7 cellular contexts compared by ENCODE assay signal in genomic region chr21:44147108-44147507, GRCh38. TPM values are rescaled to one million over a fixed set of nuclear protein-coding genes. Genes with fewer than 3 reads are reported as not detected.
A peak's percentile ranks its signal among the peaks of the same experiment; 100 is the strongest.
DNase-seq lines count a peak whose midpoint lies in the region; ATAC-seq, FAIRE-seq and TF ChIP-seq lines count a peak whose summit lies in the region.
"Not testable (repeated sequence)": the region's sequence is repeated elsewhere in the genome, so short reads cannot be mapped to it uniquely, and the experiment has no call there.

No MANE protein-coding gene starts in this region.

- not testable (repeated sequence) for H3K4me1 ChIP-seq in RWPE2 (ENCODE audit: insufficient read depth, poor library complexity, severe bottlenecking); body of pancreas; heart left ventricle; left lung; psoas muscle

- TF ChIP-seq POLR2A in body of pancreas (IDR thresholded peaks at IDR 0.05); heart left ventricle (IDR thresholded peaks at IDR 0.05): not testable (repeated sequence)

- no CpG with 5 or more reads among the region's 8 CpGs for WGBS in body of pancreas, 2 donors
- WGBS in heart left ventricle, 4 donors: no CpG with 5 or more reads among the region's 8 CpGs
- WGBS in psoas muscle, 3 donors: no CpG with 5 or more reads among the region's 8 CpGs

- intact Hi-C loops in body of pancreas (cut with DNase I); heart left ventricle (cut with DNase I); left lung (cut with DNase I); psoas muscle (cut with DNase I): not testable (repeated sequence)

- H3K36me3 Mint-ChIP-seq in activated T-cell treated with anti-CD3 and anti-CD28 coated beads, Interleukin-2, amount 50 U/mL, for 24 hours (ENCODE audit: low read depth): not testable (repeated sequence)

- not testable (repeated sequence) for H3K4me3 Mint-ChIP-seq in activated T-cell treated with anti-CD3 and anti-CD28 coated beads, Interleukin-2, amount 50 U/mL, for 24 hours

- not testable (repeated sequence) for H3K36me3 ChIP-seq in RWPE2 (ENCODE audit: low read depth); body of pancreas (replicated peaks in 1 of 2; ENCODE audit: insufficient read depth in 1 of 2, low read depth in 2 of 2); heart left ventricle; left lung; psoas muscle (ENCODE audit: insufficient read depth in 1 of 2, low read depth in 1 of 2)

- not testable (repeated sequence) for H3K4me3 ChIP-seq in RWPE2 (ENCODE audit: severe bottlenecking); body of pancreas; heart left ventricle; left lung; psoas muscle

- H3K27me3 ChIP-seq in RWPE2 (ENCODE audit: insufficient read depth, poor library complexity, severe bottlenecking); body of pancreas; heart left ventricle; left lung; psoas muscle (ENCODE audit: insufficient read depth in 3 of 3, low read length in 2 of 3): not testable (repeated sequence)

- TF ChIP-seq CTCF in RWPE2 (IDR thresholded peaks at IDR 0.05; ENCODE audit: poor library complexity, severe bottlenecking); body of pancreas (IDR thresholded peaks at IDR 0.05); heart left ventricle (IDR thresholded peaks at IDR 0.05); left lung (IDR thresholded peaks at IDR 0.05); psoas muscle (IDR thresholded peaks at IDR 0.05): not testable (repeated sequence)

- not testable (repeated sequence) for DNase-seq in GM19239 (ENCODE audit: insufficient read length, low spot score); RWPE2 (ENCODE audit: low spot score); body of pancreas; heart left ventricle; left lung; psoas muscle
- DNase-seq in activated T-cell treated with anti-CD3 and anti-CD28 coated beads, Interleukin-2, amount 50 U/mL, for 24 hours: peak; percentile 39

- ATAC-seq in RWPE2 (ENCODE audit: low read depth): peak; percentile 73
- peak; percentile 63 for ATAC-seq in body of pancreas
- ATAC-seq in heart left ventricle: peak; percentile 11 to 71 (median 58)
- peak; percentile 84 for ATAC-seq in left lung
- ATAC-seq in psoas muscle: peak; percentile 72 to 79 (median 75)

- not testable (repeated sequence) for H3K4me1 Mint-ChIP-seq in activated T-cell treated with anti-CD3 and anti-CD28 coated beads, Interleukin-2, amount 50 U/mL, for 24 hours (ENCODE audit: low read depth)

- peak; percentile 94 for FAIRE-seq in GM19239 (lab: Jason Lieb, UNC)

- not testable (repeated sequence) for H3K9me3 ChIP-seq in RWPE2 (ENCODE audit: severe bottlenecking); body of pancreas; heart left ventricle; left lung; psoas muscle

- not testable (repeated sequence) for H3K27me3 Mint-ChIP-seq in activated T-cell treated with anti-CD3 and anti-CD28 coated beads, Interleukin-2, amount 50 U/mL, for 24 hours

- not testable (repeated sequence) for H3K27ac Mint-ChIP-seq in activated T-cell treated with anti-CD3 and anti-CD28 coated beads, Interleukin-2, amount 50 U/mL, for 24 hours

- H3K27ac ChIP-seq in RWPE2 (ENCODE audit: poor library complexity, severe bottlenecking); body of pancreas; heart left ventricle; left lung; psoas muscle: not testable (repeated sequence)

- H3K9me3 Mint-ChIP-seq in activated T-cell treated with anti-CD3 and anti-CD28 coated beads, Interleukin-2, amount 50 U/mL, for 24 hours: not testable (repeated sequence)

RNA-seq across cellular contexts. Expression of gene GATD3, which starts 13.6 kb away (rescaled TPM):
- total RNA-seq in body of pancreas (1 to 10 TPM; 2.1 to 3.0 TPM), heart left ventricle (100 to 1,000 TPM in 2 of 9 donors, 10 to 100 TPM in 7; 10.2 to 140 (median 14.1) TPM), left lung (10 to 100 TPM in 1 of 2 donors, 1 to 10 TPM in 1; 8.8 to 10.8 TPM), psoas muscle (10 to 100 TPM in 2 of 4 donors, 1 to 10 TPM in 2; 6.7 to 13.8 (median 10.6) TPM)
- polyA plus RNA-seq in heart left ventricle (100 to 1,000 TPM in 1 of 2 donors, 10 to 100 TPM in 1; 26.5 to 109 TPM), psoas muscle (100 to 1,000 TPM in 1 of 3 donors, 10 to 100 TPM in 1, 1 to 10 TPM in 1; 8.6 to 188 (median 10.7) TPM)

RNA-seq across cellular contexts. Expression of gene PWP2, which starts 39.9 kb away (rescaled TPM):
- total RNA-seq in body of pancreas (10 to 100 TPM in 1 of 2 donors, 1 to 10 TPM in 1; 6.5 to 14.5 TPM), heart left ventricle (10 to 100 TPM in 1 of 9 donors, 1 to 10 TPM in 6, under 1 TPM in 1, not detected in 1; 0.70 to 10.2 (median 5.0) TPM), left lung (1 to 10 TPM; 3.9 to 6.7 TPM), psoas muscle (1 to 10 TPM in 3 of 4 donors, under 1 TPM in 1; 0.56 to 3.2 (median 2.8) TPM)
- polyA plus RNA-seq in heart left ventricle (1 to 10 TPM; 1.1 to 6.0 TPM), psoas muscle (1 to 10 TPM; 2.2 to 8.8 (median 3.0) TPM)
